In the genomic region with DNA sequence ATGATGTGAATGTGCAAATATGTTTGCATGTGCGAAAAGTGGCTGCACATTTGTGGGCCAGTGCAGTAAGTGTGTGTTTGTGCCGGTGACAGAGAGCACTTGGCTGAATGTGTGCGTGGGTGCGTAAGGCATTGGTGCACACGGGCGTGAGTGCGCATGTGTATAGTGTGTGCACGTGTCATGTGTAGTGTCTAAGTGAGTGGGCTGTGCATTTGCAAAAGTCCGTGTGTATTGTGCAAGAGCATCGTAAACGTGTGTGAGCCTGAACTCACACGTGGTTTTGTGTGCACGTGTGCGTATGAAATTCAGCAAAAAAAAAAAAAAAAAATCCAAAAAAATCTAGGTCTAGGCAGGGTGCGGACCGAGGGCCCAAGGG, we compare ENCODE assay signal across 8 cellular contexts. TPM values are rescaled to one million over a fixed set of nuclear protein-coding genes. Genes with fewer than 3 reads are reported as not detected.
DNase-seq lines count a peak whose midpoint lies in the region; ATAC-seq and TF ChIP-seq lines count a peak whose summit lies in the region.

No MANE protein-coding gene starts in this region.

- no peaks in the 10 kb centered on the region for H3K36me3 Mint-ChIP-seq in naive thymus-derived CD4-positive, alpha-beta T cell

- ATAC-seq in GM18505 (IDR thresholded peaks at IDR 0.05; ENCODE audit: unreplicated experiment): peak; percentile 16
- ATAC-seq in HG02885 (IDR thresholded peaks at IDR 0.05; ENCODE audit: poor library complexity, unreplicated experiment): peak; percentile 25
- peak; percentile 40 for ATAC-seq in naive thymus-derived CD4-positive, alpha-beta T cell

- no peaks in the 10 kb centered on the region for H3K9me3 ChIP-seq in adipocyte (ENCODE audit: control insufficient read depth, low read length)
- no peaks in the 10 kb centered on the region for H3K9me3 ChIP-seq in naive thymus-derived CD4-positive, alpha-beta T cell (ENCODE audit: control insufficient read depth in 2 of 3, low read length in 3 of 3)

- peak overlapping the region; percentile 60 to 95 (median 88) for H3K4me3 Mint-ChIP-seq in naive thymus-derived CD4-positive, alpha-beta T cell

- H3K4me1 ChIP-seq in adipocyte (ENCODE audit: control insufficient read depth, insufficient read depth, low read length): peaks cover 31% of the 10 kb centered on the region
- H3K4me1 ChIP-seq in naive thymus-derived CD4-positive, alpha-beta T cell (ENCODE audit: control insufficient read depth in 2 of 2, insufficient read depth in 2 of 2, low read length in 2 of 2): peaks cover 0 to 16% of the 10 kb centered on the region in 2 donors

- CTCF ChIA-PET in naive thymus-derived CD4-positive, alpha-beta T cell (lab: Charles Lee): interaction anchor here (0.6 to 5.2 kb wide), 22 partner anchors 9 to 1157 kb away, joined by 3 to 246 read pairs (median 5); no protein-coding TSS in a partner anchor

- peaks cover 4% of the 10 kb centered on the region for H3K36me3 ChIP-seq in adipocyte (ENCODE audit: control insufficient read depth, insufficient read depth, low read length, severe bottlenecking)
- no peaks in the 10 kb centered on the region for H3K36me3 ChIP-seq in naive thymus-derived CD4-positive, alpha-beta T cell (ENCODE audit: control insufficient read depth in 2 of 3, insufficient read depth in 3 of 3, low read length in 3 of 3)

- H3K9ac ChIP-seq in adipocyte (ENCODE audit: low read length): peak overlapping the region; percentile 74

- H3K4me3 ChIP-seq in adipocyte (ENCODE audit: low read length): peak overlapping the region; percentile 75
- H3K4me3 ChIP-seq in naive thymus-derived CD4-positive, alpha-beta T cell (ENCODE audit: low read length): peak overlapping the region; percentile 56

- peaks cover 48 to 81% (median 60%) of the 10 kb centered on the region in 5 donors for H3K27me3 Mint-ChIP-seq in naive thymus-derived CD4-positive, alpha-beta T cell

- no peak overlapping the region for H3K27ac ChIP-seq in naive thymus-derived CD4-positive, alpha-beta T cell (ENCODE audit: low read depth, low read length)

- DNase-seq in adipocyte (ENCODE audit: low read depth) (no peak), NCI-H146 (lab: John Stamatoyannopoulos, UW) (no peak), occipital lobe (lab: John Stamatoyannopoulos, UW) (no peak), NCI-H446 treated with DMSO at 0.1 percent for 48 hours (lab: John Stamatoyannopoulos, UW) (no peak), posterior vena cava (ENCODE audit: low spot score) (no peak)
- peak in 1 of 9 donors; percentile 18 for DNase-seq in naive thymus-derived CD4-positive, alpha-beta T cell

- intact Hi-C loops in naive thymus-derived CD4-positive, alpha-beta T cell (cut with micrococcal nuclease): loop anchor here (1.0 to 10.0 kb wide), 11 partner anchors 27 to 1364 kb away; a partner anchor contains a TSS
- intact Hi-C loops in posterior vena cava (cut with DNase I): loop anchor here in 1 of 2 donors (5.0 kb wide), 2 partner anchors 409 to 929 kb away; no protein-coding TSS in a partner anchor

- H3K27ac Mint-ChIP-seq in naive thymus-derived CD4-positive, alpha-beta T cell: peak overlapping the region in 1 of 9 donors; percentile 61

- H3K27me3 ChIP-seq in adipocyte (replicated peaks; ENCODE audit: control insufficient read depth, insufficient read depth, low read length): no peaks in the 10 kb centered on the region
- peaks cover 6 to 26% of the 10 kb centered on the region in 2 donors for H3K27me3 ChIP-seq in naive thymus-derived CD4-positive, alpha-beta T cell (ENCODE audit: control insufficient read depth in 2 of 2, insufficient read depth in 2 of 2, low read length in 2 of 2)

- H3K9me3 Mint-ChIP-seq in naive thymus-derived CD4-positive, alpha-beta T cell: peaks cover 0 to 3% (median 0%) of the 10 kb centered on the region in 11 donors

- no peak for TF ChIP-seq POLR2A in GM18505 (IDR thresholded peaks at IDR 0.05; ENCODE audit: borderline replicate concordance, extremely low read depth, insufficient read depth, insufficient read length)

- H3K4me1 Mint-ChIP-seq in naive thymus-derived CD4-positive, alpha-beta T cell: peaks cover 8 to 28% (median 24%) of the 10 kb centered on the region in 7 donors

- POLR2A ChIA-PET in naive thymus-derived CD4-positive, alpha-beta T cell (lab: Charles Lee): interaction anchor here (1.7 kb wide), 1 partner anchor 410 kb away, joined by 23 read pairs; no protein-coding TSS in a partner anchor

RNA-seq across cellular contexts. Expression of a gene that starts 6.5 kb away (rescaled TPM):
- 1 to 10 TPM in 1 of 5 experiments, under 1 TPM in 3, not detected in 1; 0.22 to 1.4 (median 0.47) TPM for total RNA-seq in naive thymus-derived CD4-positive, alpha-beta T cell
- not detected for polyA plus RNA-seq in naive thymus-derived CD4-positive, alpha-beta T cell
- total RNA-seq in occipital lobe: 3.0 TPM
- 10 to 100 TPM; 46.6 to 87.4 TPM for total RNA-seq in posterior vena cava

Comparison
In these comparisons a context has a peak if more than half of its experiments do, and no peak if none do; other contexts are left out.
1. RNA of a gene that starts 6.5 kb away (total RNA-seq): 46.6 to 87.4 TPM in posterior vena cava; 3.0 TPM in occipital lobe (single experiment) and 0.22 to 1.4 TPM in naive thymus-derived CD4-positive, alpha-beta T cell; every median in the first group is over 10 times any median in the second.
2. Peak in every context shown above with its lines, with median percentiles within 50 percentile points of each other: ATAC-seq.